In the genomic region with DNA sequence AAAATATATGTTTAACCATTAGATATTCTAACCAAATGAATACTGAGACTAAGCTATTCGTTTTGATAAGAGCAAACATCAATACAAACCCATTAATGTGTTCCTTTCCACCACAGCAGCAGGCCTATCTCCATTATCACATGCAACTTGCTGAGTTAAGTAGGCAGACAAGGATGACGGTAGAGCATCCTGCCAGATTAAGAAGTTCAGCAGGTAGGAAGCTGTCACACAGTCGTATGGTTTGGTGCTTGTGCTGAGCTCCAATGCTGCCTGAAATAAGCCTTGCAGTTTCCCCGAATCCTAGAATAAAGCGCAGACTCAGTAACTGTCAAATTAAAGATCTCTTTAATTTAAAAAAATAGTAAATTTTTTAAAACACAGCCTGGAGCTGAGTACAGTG, we compare ENCODE assay signal across 35 cellular contexts.
"Had no signal": no experiment of that assay in that cellular context is flagged by ENCODE, and none has a peak within 500 bp of the region (broad histone marks: within the 10 kb centered on the region; RNA-seq: fewer than 3 reads in every experiment).

No MANE protein-coding gene starts in this region.

- H3K27ac ChIP-seq: KMS-11 had no signal

- H3K4me3 ChIP-seq: MG63 had no signal

- H3K9me3 ChIP-seq: MG63 had no signal

- H3K27me3 ChIP-seq: MG63 had no signal

- DNase-seq: Karpas-422, Kasumi-1, MG63, MM.1S, MV-4-11, NCI-H1048, NCI-H1092, NCI-H1092 treated with DMSO at 0.1 percent for 48 hours, NCI-H1105, NCI-H1105 treated with DMSO at 0.1 percent for 48 hours, NCI-H1417, NCI-H1417 treated with DMSO at 0.1 percent for 48 hours, NCI-H1436, NCI-H1436 treated with DMSO at 0.1 percent for 48 hours, NCI-H146, NCI-H1694, NCI-H1694 treated with DMSO at 0.1 percent for 48 hours, NCI-H187, NCI-H187 treated with DMSO at 0.1 percent for 48 hours, NCI-H1930, NCI-H2029, NCI-H2029 treated with DMSO at 0.1 percent for 48 hours, NCI-H2081, NCI-H2081 treated with DMSO at 0.1 percent for 48 hours, NCI-H2107, NCI-H2171, NCI-H2171 treated with DMSO at 0.1 percent for 48 hours, NCI-H2227 treated with DMSO at 0.1 percent for 48 hours, NCI-H226, NCI-H345, NCI-H446, NCI-H446 treated with DMSO at 0.1 percent for 48 hours, NCI-H510A, NCI-H510A treated with DMSO at 0.1 percent for 48 hours had no signal
